Comparison of ENCODE assay signal across 27 cellular contexts in the genomic region with DNA sequence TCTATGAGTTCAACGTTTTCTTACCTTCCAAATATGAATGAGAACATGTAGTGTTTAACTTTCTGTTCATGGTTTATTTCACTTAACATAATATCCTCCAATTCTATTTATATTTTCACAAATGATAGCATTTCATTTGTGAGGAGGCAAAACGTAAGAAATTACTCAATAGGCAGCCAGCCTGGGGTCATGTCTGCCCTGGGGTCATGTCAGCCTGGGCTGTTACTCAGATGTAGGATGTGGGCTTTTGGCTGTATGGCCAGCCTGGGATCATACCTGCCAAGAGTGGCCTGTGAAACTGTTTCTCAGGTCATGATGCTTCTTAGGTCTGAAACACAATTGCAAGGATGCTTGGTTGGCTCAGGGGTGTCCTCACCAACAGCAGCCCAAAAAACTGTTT.
"Had no signal": no experiment of that assay in that cellular context is flagged by ENCODE, and none has a peak within 500 bp of the region (broad histone marks: within the 10 kb centered on the region; RNA-seq: fewer than 3 reads in every experiment).

No MANE protein-coding gene starts in this region.

- H3K4me3 ChIP-seq: stomach, suprapubic skin, testis, thoracic aorta, thyroid gland, tibial artery, tibial nerve, transverse colon, upper lobe of left lung, upper lobe of right lung, uterus, vagina had no signal

- H3K27ac ChIP-seq: stomach, suprapubic skin, testis, thoracic aorta, thyroid gland, tibial artery, tibial nerve, transverse colon, upper lobe of left lung, upper lobe of right lung, uterus, vagina had no signal

- H3K27ac Mint-ChIP-seq: stimulated activated memory B cell treated with anti-CD40 and anti-IgM and Interleukin-4, amounts not matched to agents 10 μg/mL and 1 μg/mL and 100 μg/mL, for 72 hours; stimulated activated naive B cell treated with anti-CD40 and anti-IgM and Interleukin-4, amounts not matched to agents 10 μg/mL and 1 μg/mL and 100 μg/mL, for 72 hours; stimulated activated naive CD8-positive, alpha-beta T cell treated with anti-CD3 and anti-CD28 coated beads, Interleukin-15, amount 100 ng/mL, for 72 hours; stimulated activated naive CD8-positive, alpha-beta T cell treated with anti-CD3 and anti-CD28 coated beads, Interleukin-15, Interleukin-2, amounts not matched to agents 100 ng/mL and 50 ng/mL, for 24 hours; type B pancreatic cell had no signal

- H3K4me3 Mint-ChIP-seq: stimulated activated memory B cell treated with anti-CD40 and anti-IgM and Interleukin-4, amounts not matched to agents 10 μg/mL and 1 μg/mL and 100 μg/mL, for 72 hours; stimulated activated naive B cell treated with anti-CD40 and anti-IgM and Interleukin-4, amounts not matched to agents 10 μg/mL and 1 μg/mL and 100 μg/mL, for 72 hours; stimulated activated naive CD8-positive, alpha-beta T cell treated with anti-CD3 and anti-CD28 coated beads, Interleukin-15, amount 100 ng/mL, for 72 hours; stimulated activated naive CD8-positive, alpha-beta T cell treated with anti-CD3 and anti-CD28 coated beads, Interleukin-15, Interleukin-2, amounts not matched to agents 100 ng/mL and 50 ng/mL, for 24 hours; type B pancreatic cell had no signal

- H3K4me1 ChIP-seq: stomach, suprapubic skin, testis, thyroid gland, tibial artery, tibial nerve, transverse colon, upper lobe of left lung, upper lobe of right lung, uterus, vagina had no signal

- H3K9me3 ChIP-seq: suprapubic skin, testis, thoracic aorta, thyroid gland, tibial artery, tibial nerve, transverse colon, upper lobe of left lung, upper lobe of right lung, uterus, vagina had no signal

- DNase-seq: stimulated activated CD4-positive, alpha-beta T cell treated with anti-CD3 and anti-CD28 coated beads, Interleukin-1b, Interleukin-23, amount 100 ng/mL, for 48 hours; stimulated activated CD4-positive, alpha-beta T cell treated with anti-CD3 and anti-CD28 coated beads, Interleukin-2, amount 100 ng/mL, for 24 hours; stimulated activated CD4-positive, alpha-beta T cell treated with anti-CD3 and anti-CD28 coated beads, Interleukin-2, amount 100 ng/mL, for 48 hours; stimulated activated CD4-positive, alpha-beta T cell treated with anti-CD3 and anti-CD28 coated beads, Interleukin-4, amount 100 ng/mL, for 1 hour; stimulated activated CD4-positive, alpha-beta T cell treated with anti-CD3 and anti-CD28 coated beads, Interleukin-4, amount 100 ng/mL, for 24 hours; stimulated activated CD4-positive, alpha-beta T cell treated with anti-CD3 and anti-CD28 coated beads, Interleukin-4, amount 100 ng/mL, for 4 hours; stimulated activated CD8-positive, alpha-beta memory T cell treated with anti-CD3 and anti-CD28 coated beads, Interleukin-4, amount 100 ng/mL, for 48 hours; stimulated activated naive B cell treated with anti-CD40 and anti-IgM and Interleukin-4, amounts not matched to agents 10 μg/mL and 1 μg/mL and 100 μg/mL, for 72 hours; stimulated activated naive CD4-positive, alpha-beta T cell; stimulated activated naive CD8-positive, alpha-beta T cell treated with anti-CD3 and anti-CD28 coated beads, Interleukin-15, amount 100 ng/mL, for 72 hours; stimulated activated naive CD8-positive, alpha-beta T cell treated with anti-CD3 and anti-CD28 coated beads, Interleukin-15, Interleukin-2, amounts not matched to agents 100 U/mL and 50 U/mL, for 24 hours; stomach; substantia nigra; testis; thyroid gland; tibial artery; transverse colon; upper lobe of left lung; upper lobe of right lung; uterus had no signal

- H3K36me3 Mint-ChIP-seq: stimulated activated memory B cell treated with anti-CD40 and anti-IgM and Interleukin-4, amounts not matched to agents 10 μg/mL and 1 μg/mL and 100 μg/mL, for 72 hours; stimulated activated naive B cell treated with anti-CD40 and anti-IgM and Interleukin-4, amounts not matched to agents 10 μg/mL and 1 μg/mL and 100 μg/mL, for 72 hours; type B pancreatic cell had no signal

- H3K36me3 ChIP-seq: stomach, suprapubic skin, thoracic aorta, thyroid gland, tibial artery, tibial nerve, transverse colon, upper lobe of left lung, upper lobe of right lung, uterus, vagina had no signal

- H3K9me3 Mint-ChIP-seq: stimulated activated naive CD8-positive, alpha-beta T cell treated with anti-CD3 and anti-CD28 coated beads, Interleukin-15, Interleukin-2, amounts not matched to agents 100 ng/mL and 50 ng/mL, for 24 hours; type B pancreatic cell had no signal

- H3K27me3 ChIP-seq: stomach, testis, thyroid gland, tibial artery, tibial nerve, transverse colon, upper lobe of left lung, upper lobe of right lung, uterus, vagina had no signal

- ATAC-seq: stimulated activated naive CD8-positive, alpha-beta T cell treated with anti-CD3 and anti-CD28 coated beads, Interleukin-15, amount 100 ng/mL, for 72 hours; stimulated activated naive CD8-positive, alpha-beta T cell treated with anti-CD3 and anti-CD28 coated beads, Interleukin-15, Interleukin-2, amounts not matched to agents 100 U/mL and 50 U/mL, for 24 hours had no signal

- H3K4me1 Mint-ChIP-seq: stimulated activated memory B cell treated with anti-CD40 and anti-IgM and Interleukin-4, amounts not matched to agents 10 μg/mL and 1 μg/mL and 100 μg/mL, for 72 hours; stimulated activated naive B cell treated with anti-CD40 and anti-IgM and Interleukin-4, amounts not matched to agents 10 μg/mL and 1 μg/mL and 100 μg/mL, for 72 hours; stimulated activated naive CD8-positive, alpha-beta T cell treated with anti-CD3 and anti-CD28 coated beads, Interleukin-15, amount 100 ng/mL, for 72 hours had no signal

- H3K27me3 Mint-ChIP-seq: stimulated activated memory B cell treated with anti-CD40 and anti-IgM and Interleukin-4, amounts not matched to agents 10 μg/mL and 1 μg/mL and 100 μg/mL, for 72 hours; stimulated activated naive B cell treated with anti-CD40 and anti-IgM and Interleukin-4, amounts not matched to agents 10 μg/mL and 1 μg/mL and 100 μg/mL, for 72 hours; type B pancreatic cell had no signal
